Comparison of ENCODE assay signal across 8 cellular contexts in genomic region chr4:185395956-185396723, GRCh38. TPM values are rescaled to one million over a fixed set of nuclear protein-coding genes. Genes with fewer than 3 reads are reported as not detected.
DNase-seq lines count a peak whose midpoint lies in the region; ATAC-seq, FAIRE-seq and TF ChIP-seq lines count a peak whose summit lies in the region.

No MANE protein-coding gene starts in this region.

- H3K4me1 ChIP-seq in breast epithelium (no peaks in the 10 kb centered on the region), small intestine (ENCODE audit: control insufficient read depth in 2 of 2, insufficient read depth in 1 of 2, low read depth in 1 of 2, low read length in 1 of 2) (no peaks in the 10 kb centered on the region)

- 0 to 1% (median 0%) methylated on average over 74 to 98 of the region's 98 CpGs for WGBS in small intestine, 3 donors

- peak; percentile 83 for TF ChIP-seq POLR2A in breast epithelium (IDR thresholded peaks at IDR 0.05)

- DNase-seq in ACHN (peak; percentile 95), NCI-H2171 treated with DMSO at 0.1 percent for 48 hours (lab: John Stamatoyannopoulos, UW) (peak; percentile 91), breast epithelium (ENCODE audit: low spot score in 2 of 2) (peak; percentile 97 to 98), iPS-NIHi7 (ENCODE audit: extremely low spot score) (peak; percentile 98), small intestine (peak; percentile 99)

- peak overlapping the region; percentile 95 for H3K27ac ChIP-seq in VCaP
- peak overlapping the region; percentile 99 to 100 for H3K27ac ChIP-seq in breast epithelium
- H3K27ac ChIP-seq in small intestine (ENCODE audit: low read depth in 1 of 2, low read length in 1 of 2) = peak overlapping the region; percentile 100

- intact Hi-C loops in breast epithelium (cut with DNase I; ENCODE audit: low total_unique reads) = loop anchor here (10.0 kb wide), 1 partner anchor 191 kb away; the partner anchor contains the start of genes CFAP97 and SNX25

- FAIRE-seq in small intestine (lab: Jason Lieb, UNC) = no peak

- H3K27me3 ChIP-seq in breast epithelium = no peaks in the 10 kb centered on the region
- H3K27me3 ChIP-seq in small intestine (ENCODE audit: control insufficient read depth in 2 of 2, insufficient read depth in 2 of 2, low read length in 2 of 2) = no peaks in the 10 kb centered on the region

- H3K4me3 ChIP-seq in breast epithelium (peak overlapping the region; percentile 76 to 89 (median 86)), small intestine (ENCODE audit: low read depth in 1 of 2, low read length in 2 of 2) (peak overlapping the region; percentile 71 to 94)

- H3K9me3 ChIP-seq in breast epithelium = no peaks in the 10 kb centered on the region
- no peaks in the 10 kb centered on the region for H3K9me3 ChIP-seq in small intestine (ENCODE audit: control insufficient read depth, low read depth)

- in situ Hi-C loops in ACHN (cut with HindIII; ENCODE audit: low pct_ligation_motif_present, low pct_unique_long_range_greater_than_20kb, low sequenced_read_pairs) = no loop called here

- TF ChIP-seq CTCF in VCaP (conservative IDR thresholded peaks at IDR 0.05) = no peak
- peak in 1 of 3 donors; percentile 29 for TF ChIP-seq CTCF in breast epithelium (IDR thresholded peaks at IDR 0.05)

- no peaks in the 10 kb centered on the region for H3K36me3 ChIP-seq in breast epithelium
- no peaks in the 10 kb centered on the region for H3K36me3 ChIP-seq in small intestine (ENCODE audit: control insufficient read depth in 2 of 2, insufficient read depth in 2 of 2, low read length in 2 of 2)

- ATAC-seq in GM18870 (IDR thresholded peaks at IDR 0.05; ENCODE audit: unreplicated experiment) (peak; percentile 67), HG03108 (IDR thresholded peaks at IDR 0.05; ENCODE audit: unreplicated experiment) (peak; percentile 68)

RNA-seq across cellular contexts. Expression of gene LRP2BP, which starts 0.4 kb away (rescaled TPM):
- total RNA-seq in breast epithelium = 1 to 10 TPM in 2 of 3 donors, under 1 TPM in 1; 0.96 to 2.3 (median 1.6) TPM
- polyA plus RNA-seq in small intestine = under 1 TPM in 2 of 3 donors, not detected in 1; 0.21 to 0.22 TPM

RNA-seq across cellular contexts. Expression of gene ANKRD37, which starts 0.5 kb away (rescaled TPM):
- total RNA-seq in breast epithelium = 10 to 100 TPM in 2 of 3 donors, 1 to 10 TPM in 1; 9.0 to 15.5 (median 10.2) TPM
- polyA plus RNA-seq in small intestine = 10 to 100 TPM in 1 of 3 donors, 1 to 10 TPM in 2; 8.2 to 12.7 (median 8.5) TPM

RNA-seq across cellular contexts. Expression of gene UFSP2, which starts 29.6 kb away (rescaled TPM):
- 10 to 100 TPM; 20.6 to 48.3 (median 37.9) TPM for total RNA-seq in breast epithelium
- 10 to 100 TPM; 14.1 to 17.8 (median 17.3) TPM for polyA plus RNA-seq in small intestine

Comparison
In these comparisons a context has a peak if more than half of its experiments do, and no peak if none do; other contexts are left out.
1. Peak in every context shown above with its lines: DNase-seq, ATAC-seq, H3K4me3 ChIP-seq and H3K27ac ChIP-seq.